ENCODE assay signal across 1 cellular context in the genomic region with DNA sequence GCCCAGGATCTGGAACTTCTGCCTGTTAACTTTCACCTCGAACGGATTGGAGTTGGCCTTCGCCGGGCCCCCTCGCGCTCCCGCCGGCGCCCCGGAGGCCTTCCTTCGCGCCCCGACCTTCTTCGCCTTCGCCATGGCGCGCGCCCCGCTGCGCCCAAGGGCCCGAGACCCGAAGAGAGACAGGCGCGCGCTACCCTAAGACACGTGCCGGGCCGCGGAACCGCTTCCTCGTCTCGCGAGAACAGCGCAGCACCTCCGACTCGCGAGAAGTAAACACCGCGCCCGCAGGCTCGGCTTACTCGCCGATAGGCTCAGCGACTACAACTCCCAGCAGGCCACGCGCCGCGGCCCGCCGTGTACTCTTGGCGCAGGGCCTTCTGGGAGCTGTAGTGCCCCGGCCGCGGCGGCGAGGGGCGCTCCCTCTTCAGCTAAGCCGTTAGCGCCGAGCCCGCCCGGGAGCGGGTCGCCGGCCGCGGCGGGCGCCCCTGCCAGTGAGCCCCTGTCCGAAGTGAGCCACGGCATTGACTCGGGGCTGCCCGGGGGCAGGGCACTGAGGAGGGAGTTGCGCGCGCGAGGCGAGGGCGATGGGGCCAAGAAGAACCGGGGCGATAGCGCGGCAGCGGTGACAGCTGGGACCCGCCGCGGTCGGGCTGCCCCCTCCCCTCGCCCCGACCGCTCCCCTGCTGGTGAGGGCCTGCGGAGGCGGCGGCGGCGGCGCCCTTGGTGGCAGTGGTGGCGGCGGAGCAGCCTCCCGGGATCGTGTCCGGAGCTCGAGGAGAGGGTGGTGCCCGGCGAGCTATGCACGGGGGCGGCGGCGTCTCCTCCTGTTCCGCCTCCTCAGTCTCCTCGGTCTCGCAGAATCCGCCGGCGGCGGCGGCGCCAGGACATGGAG.
A peak's percentile ranks its signal among the peaks of the same experiment; 100 is the strongest.
TF ChIP-seq lines count a peak whose summit lies in the region.

A gene (plus strand): TSS at position 387 of the 892 bp plus-strand sequence. CDS start 500 bp downstream, at position 887.
A gene (minus strand): TSS at position 222 of the 892 bp plus-strand sequence. CDS start 87 bp downstream, at position 135.

TF ChIP-seq in HepG2, 621 proteins besides CTCF, POLR2A, EP300 and RAD21 (continued from another document and continues in another):
- TF ChIP-seq, protein P1, sequence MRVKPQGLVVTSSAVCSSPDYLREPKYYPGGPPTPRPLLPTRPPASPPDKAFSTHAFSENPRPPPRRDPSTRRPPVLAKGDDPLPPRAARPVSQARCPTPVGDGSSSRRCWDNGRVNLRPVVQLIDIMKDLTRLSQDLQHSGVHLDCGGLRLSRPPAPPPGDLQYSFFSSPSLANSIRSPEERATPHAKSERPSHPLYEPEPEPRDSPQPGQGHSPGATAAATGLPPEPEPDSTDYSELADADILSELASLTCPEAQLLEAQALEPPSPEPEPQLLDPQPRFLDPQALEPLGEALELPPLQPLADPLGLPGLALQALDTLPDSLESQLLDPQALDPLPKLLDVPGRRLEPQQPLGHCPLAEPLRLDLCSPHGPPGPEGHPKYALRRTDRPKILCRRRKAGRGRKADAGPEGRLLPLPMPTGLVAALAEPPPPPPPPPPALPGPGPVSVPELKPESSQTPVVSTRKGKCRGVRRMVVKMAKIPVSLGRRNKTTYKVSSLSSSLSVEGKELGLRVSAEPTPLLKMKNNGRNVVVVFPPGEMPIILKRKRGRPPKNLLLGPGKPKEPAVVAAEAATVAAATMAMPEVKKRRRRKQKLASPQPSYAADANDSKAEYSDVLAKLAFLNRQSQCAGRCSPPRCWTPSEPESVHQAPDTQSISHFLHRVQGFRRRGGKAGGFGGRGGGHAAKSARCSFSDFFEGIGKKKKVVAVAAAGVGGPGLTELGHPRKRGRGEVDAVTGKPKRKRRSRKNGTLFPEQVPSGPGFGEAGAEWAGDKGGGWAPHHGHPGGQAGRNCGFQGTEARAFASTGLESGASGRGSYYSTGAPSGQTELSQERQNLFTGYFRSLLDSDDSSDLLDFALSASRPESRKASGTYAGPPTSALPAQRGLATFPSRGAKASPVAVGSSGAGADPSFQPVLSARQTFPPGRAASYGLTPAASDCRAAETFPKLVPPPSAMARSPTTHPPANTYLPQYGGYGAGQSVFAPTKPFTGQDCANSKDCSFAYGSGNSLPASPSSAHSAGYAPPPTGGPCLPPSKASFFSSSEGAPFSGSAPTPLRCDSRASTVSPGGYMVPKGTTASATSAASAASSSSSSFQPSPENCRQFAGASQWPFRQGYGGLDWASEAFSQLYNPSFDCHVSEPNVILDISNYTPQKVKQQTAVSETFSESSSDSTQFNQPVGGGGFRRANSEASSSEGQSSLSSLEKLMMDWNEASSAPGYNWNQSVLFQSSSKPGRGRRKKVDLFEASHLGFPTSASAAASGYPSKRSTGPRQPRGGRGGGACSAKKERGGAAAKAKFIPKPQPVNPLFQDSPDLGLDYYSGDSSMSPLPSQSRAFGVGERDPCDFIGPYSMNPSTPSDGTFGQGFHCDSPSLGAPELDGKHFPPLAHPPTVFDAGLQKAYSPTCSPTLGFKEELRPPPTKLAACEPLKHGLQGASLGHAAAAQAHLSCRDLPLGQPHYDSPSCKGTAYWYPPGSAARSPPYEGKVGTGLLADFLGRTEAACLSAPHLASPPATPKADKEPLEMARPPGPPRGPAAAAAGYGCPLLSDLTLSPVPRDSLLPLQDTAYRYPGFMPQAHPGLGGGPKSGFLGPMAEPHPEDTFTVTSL (CRISPR knock-in tag; IDR thresholded peaks at IDR 0.05; ENCODE audit: borderline replicate concordance) = no peak
- TF ChIP-seq SRY (CRISPR knock-in tag; IDR thresholded peaks at IDR 0.05) (peak; percentile 35; the same call in 1 of the 2 replicates), MBD4 (IDR thresholded peaks at IDR 0.05; ENCODE audit: borderline replicate concordance, low read length) (no peak), MED13 (CRISPR knock-in tag; IDR thresholded peaks at IDR 0.05) (peak; percentile 53; the same call in 1 of the 2 replicates), ZNF788 (CRISPR knock-in tag; IDR thresholded peaks at IDR 0.05; ENCODE audit: borderline replicate concordance) (peak; percentile 81; the same call in 1 of the 2 replicates), HES4 (CRISPR knock-in tag; IDR thresholded peaks at IDR 0.05; ENCODE audit: borderline replicate concordance) (peak; percentile 96), DNMT3B (CRISPR knock-in tag; conservative IDR thresholded peaks at IDR 0.05) (no peak; the same call in 1 of the 2 replicates), PHF5A (CRISPR knock-in tag; IDR thresholded peaks at IDR 0.05; ENCODE audit: low read depth, unreplicated experiment) (peak; percentile 26), ZNF780A (CRISPR knock-in tag; IDR thresholded peaks at IDR 0.05) (peak; percentile 96), KDM5A (IDR thresholded peaks at IDR 0.05; ENCODE audit: borderline replicate concordance, low read length) (peak; percentile 73; the same call in 1 of the 2 replicates), SALL1 (CRISPR knock-in tag; IDR thresholded peaks at IDR 0.05) (peak; percentile 96), PPARG (CRISPR knock-in tag; conservative IDR thresholded peaks at IDR 0.05) (peak; percentile 71), ZFP62 (CRISPR knock-in tag; IDR thresholded peaks at IDR 0.05) (no peak), ZNF644 (CRISPR knock-in tag; IDR thresholded peaks at IDR 0.05; ENCODE audit: low read depth) (no peak), SAFB2 (CRISPR knock-in tag; IDR thresholded peaks at IDR 0.05; ENCODE audit: borderline replicate concordance, low read depth) (peak; percentile 59; the same call in 1 of the 2 replicates), TOPORS (CRISPR knock-in tag; IDR thresholded peaks at IDR 0.05) (peak; percentile 98), ZEB1 (IDR thresholded peaks at IDR 0.05; ENCODE audit: insufficient replicate concordance, low read depth) (peak; percentile 73), CHD4 (IDR thresholded peaks at IDR 0.05; ENCODE audit: borderline replicate concordance, low read length) (no peak), XBP1 (CRISPR knock-in tag; IDR thresholded peaks at IDR 0.05) (no peak), KLF6 (CRISPR knock-in tag; IDR thresholded peaks at IDR 0.05) (peak; percentile 98), RORA (CRISPR knock-in tag; IDR thresholded peaks at IDR 0.05) (no peak), TCF7 (IDR thresholded peaks at IDR 0.05; ENCODE audit: low read depth) (no peak), ZNF251 (CRISPR knock-in tag; IDR thresholded peaks at IDR 0.05) (no peak), BORCS8-MEF2B (CRISPR knock-in tag; IDR thresholded peaks at IDR 0.05) (peak; percentile 99), HOXA3 (CRISPR knock-in tag; IDR thresholded peaks at IDR 0.05) (peak; percentile 95), RFXANK (CRISPR knock-in tag; IDR thresholded peaks at IDR 0.05) (no peak)
- TF ChIP-seq, protein P2, sequence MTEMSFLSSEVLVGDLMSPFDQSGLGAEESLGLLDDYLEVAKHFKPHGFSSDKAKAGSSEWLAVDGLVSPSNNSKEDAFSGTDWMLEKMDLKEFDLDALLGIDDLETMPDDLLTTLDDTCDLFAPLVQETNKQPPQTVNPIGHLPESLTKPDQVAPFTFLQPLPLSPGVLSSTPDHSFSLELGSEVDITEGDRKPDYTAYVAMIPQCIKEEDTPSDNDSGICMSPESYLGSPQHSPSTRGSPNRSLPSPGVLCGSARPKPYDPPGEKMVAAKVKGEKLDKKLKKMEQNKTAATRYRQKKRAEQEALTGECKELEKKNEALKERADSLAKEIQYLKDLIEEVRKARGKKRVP (CRISPR knock-in tag; IDR thresholded peaks at IDR 0.05) = peak in 1 of 2 experiments; percentile 70; a peak in 2 of 4 replicates
- TF ChIP-seq, protein P3, sequence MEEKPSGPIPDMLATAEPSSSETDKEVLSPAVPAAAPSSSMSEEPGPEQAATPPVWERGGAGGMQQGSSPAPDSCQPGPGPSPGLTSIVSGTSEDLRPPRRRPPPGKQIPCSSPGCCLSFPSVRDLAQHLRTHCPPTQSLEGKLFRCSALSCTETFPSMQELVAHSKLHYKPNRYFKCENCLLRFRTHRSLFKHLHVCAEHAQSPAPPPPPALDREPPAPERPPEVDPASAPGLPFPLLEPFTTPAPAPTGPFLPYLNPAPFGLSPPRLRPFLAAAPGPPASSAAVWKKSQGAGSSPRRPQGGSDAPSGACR (CRISPR knock-in tag; IDR thresholded peaks at IDR 0.05) = peak; percentile 87
- TF ChIP-seq, protein P4, sequence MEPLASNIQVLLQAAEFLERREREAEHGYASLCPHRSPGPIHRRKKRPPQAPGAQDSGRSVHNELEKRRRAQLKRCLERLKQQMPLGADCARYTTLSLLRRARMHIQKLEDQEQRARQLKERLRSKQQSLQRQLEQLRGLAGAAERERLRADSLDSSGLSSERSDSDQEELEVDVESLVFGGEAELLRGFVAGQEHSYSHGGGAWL (CRISPR knock-in tag; IDR thresholded peaks at IDR 0.05) = peak; percentile 97
- TF ChIP-seq, protein P5, sequence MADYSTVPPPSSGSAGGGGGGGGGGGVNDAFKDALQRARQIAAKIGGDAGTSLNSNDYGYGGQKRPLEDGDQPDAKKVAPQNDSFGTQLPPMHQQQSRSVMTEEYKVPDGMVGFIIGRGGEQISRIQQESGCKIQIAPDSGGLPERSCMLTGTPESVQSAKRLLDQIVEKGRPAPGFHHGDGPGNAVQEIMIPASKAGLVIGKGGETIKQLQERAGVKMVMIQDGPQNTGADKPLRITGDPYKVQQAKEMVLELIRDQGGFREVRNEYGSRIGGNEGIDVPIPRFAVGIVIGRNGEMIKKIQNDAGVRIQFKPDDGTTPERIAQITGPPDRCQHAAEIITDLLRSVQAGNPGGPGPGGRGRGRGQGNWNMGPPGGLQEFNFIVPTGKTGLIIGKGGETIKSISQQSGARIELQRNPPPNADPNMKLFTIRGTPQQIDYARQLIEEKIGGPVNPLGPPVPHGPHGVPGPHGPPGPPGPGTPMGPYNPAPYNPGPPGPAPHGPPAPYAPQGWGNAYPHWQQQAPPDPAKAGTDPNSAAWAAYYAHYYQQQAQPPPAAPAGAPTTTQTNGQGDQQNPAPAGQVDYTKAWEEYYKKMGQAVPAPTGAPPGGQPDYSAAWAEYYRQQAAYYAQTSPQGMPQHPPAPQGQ (CRISPR knock-in tag; IDR thresholded peaks at IDR 0.05; ENCODE audit: borderline replicate concordance) = peak; percentile 35; the same call in 1 of the 2 replicates
- TF ChIP-seq, protein P6, sequence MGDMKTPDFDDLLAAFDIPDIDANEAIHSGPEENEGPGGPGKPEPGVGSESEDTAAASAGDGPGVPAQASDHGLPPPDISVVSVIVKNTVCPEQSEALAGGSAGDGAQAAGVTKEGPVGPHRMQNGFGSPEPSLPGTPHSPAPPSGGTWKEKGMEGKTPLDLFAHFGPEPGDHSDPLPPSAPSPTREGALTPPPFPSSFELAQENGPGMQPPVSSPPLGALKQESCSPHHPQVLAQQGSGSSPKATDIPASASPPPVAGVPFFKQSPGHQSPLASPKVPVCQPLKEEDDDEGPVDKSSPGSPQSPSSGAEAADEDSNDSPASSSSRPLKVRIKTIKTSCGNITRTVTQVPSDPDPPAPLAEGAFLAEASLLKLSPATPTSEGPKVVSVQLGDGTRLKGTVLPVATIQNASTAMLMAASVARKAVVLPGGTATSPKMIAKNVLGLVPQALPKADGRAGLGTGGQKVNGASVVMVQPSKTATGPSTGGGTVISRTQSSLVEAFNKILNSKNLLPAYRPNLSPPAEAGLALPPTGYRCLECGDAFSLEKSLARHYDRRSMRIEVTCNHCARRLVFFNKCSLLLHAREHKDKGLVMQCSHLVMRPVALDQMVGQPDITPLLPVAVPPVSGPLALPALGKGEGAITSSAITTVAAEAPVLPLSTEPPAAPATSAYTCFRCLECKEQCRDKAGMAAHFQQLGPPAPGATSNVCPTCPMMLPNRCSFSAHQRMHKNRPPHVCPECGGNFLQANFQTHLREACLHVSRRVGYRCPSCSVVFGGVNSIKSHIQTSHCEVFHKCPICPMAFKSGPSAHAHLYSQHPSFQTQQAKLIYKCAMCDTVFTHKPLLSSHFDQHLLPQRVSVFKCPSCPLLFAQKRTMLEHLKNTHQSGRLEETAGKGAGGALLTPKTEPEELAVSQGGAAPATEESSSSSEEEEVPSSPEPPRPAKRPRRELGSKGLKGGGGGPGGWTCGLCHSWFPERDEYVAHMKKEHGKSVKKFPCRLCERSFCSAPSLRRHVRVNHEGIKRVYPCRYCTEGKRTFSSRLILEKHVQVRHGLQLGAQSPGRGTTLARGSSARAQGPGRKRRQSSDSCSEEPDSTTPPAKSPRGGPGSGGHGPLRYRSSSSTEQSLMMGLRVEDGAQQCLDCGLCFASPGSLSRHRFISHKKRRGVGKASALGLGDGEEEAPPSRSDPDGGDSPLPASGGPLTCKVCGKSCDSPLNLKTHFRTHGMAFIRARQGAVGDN (CRISPR knock-in tag; IDR thresholded peaks at IDR 0.05) = peak; percentile 100
- TF ChIP-seq, protein P7, sequence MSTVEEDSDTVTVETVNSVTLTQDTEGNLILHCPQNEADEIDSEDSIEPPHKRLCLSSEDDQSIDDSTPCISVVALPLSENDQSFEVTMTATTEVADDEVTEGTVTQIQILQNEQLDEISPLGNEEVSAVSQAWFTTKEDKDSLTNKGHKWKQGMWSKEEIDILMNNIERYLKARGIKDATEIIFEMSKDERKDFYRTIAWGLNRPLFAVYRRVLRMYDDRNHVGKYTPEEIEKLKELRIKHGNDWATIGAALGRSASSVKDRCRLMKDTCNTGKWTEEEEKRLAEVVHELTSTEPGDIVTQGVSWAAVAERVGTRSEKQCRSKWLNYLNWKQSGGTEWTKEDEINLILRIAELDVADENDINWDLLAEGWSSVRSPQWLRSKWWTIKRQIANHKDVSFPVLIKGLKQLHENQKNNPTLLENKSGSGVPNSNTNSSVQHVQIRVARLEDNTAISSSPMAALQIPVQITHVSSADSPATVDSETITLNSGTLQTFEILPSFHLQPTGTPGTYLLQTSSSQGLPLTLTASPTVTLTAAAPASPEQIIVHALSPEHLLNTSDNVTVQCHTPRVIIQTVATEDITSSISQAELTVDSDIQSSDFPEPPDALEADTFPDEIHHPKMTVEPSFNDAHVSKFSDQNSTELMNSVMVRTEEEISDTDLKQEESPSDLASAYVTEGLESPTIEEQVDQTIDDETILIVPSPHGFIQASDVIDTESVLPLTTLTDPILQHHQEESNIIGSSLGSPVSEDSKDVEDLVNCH (CRISPR knock-in tag; IDR thresholded peaks at IDR 0.05) = peak; percentile 89; the same call in 1 of the 2 replicates
- TF ChIP-seq, protein P8, sequence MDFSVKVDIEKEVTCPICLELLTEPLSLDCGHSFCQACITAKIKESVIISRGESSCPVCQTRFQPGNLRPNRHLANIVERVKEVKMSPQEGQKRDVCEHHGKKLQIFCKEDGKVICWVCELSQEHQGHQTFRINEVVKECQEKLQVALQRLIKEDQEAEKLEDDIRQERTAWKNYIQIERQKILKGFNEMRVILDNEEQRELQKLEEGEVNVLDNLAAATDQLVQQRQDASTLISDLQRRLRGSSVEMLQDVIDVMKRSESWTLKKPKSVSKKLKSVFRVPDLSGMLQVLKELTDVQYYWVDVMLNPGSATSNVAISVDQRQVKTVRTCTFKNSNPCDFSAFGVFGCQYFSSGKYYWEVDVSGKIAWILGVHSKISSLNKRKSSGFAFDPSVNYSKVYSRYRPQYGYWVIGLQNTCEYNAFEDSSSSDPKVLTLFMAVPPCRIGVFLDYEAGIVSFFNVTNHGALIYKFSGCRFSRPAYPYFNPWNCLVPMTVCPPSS (IDR thresholded peaks at IDR 0.05) = no peak
- TF ChIP-seq, protein P9, sequence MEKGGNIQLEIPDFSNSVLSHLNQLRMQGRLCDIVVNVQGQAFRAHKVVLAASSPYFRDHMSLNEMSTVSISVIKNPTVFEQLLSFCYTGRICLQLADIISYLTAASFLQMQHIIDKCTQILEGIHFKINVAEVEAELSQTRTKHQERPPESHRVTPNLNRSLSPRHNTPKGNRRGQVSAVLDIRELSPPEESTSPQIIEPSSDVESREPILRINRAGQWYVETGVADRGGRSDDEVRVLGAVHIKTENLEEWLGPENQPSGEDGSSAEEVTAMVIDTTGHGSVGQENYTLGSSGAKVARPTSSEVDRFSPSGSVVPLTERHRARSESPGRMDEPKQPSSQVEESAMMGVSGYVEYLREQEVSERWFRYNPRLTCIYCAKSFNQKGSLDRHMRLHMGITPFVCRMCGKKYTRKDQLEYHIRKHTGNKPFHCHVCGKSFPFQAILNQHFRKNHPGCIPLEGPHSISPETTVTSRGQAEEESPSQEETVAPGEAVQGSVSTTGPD (CRISPR knock-in tag; IDR thresholded peaks at IDR 0.05) = no peak
